In genomic region chr17:14191469-14191868, GRCh38 we compare ENCODE assay signal across 22 cellular contexts. TPM values are rescaled to one million over a fixed set of nuclear protein-coding genes. Genes with fewer than 3 reads are reported as not detected.
"Had no signal": no experiment of that assay in that cellular context is flagged by ENCODE, and none has a peak within 500 bp of the region (broad histone marks: within the 10 kb centered on the region; RNA-seq: fewer than 3 reads in every experiment).

No MANE protein-coding gene starts in this region.

RNA-seq across cellular contexts. Expression of gene CDRT15, which starts 45.2 kb away (rescaled TPM):
- total RNA-seq: kidney epithelial cell, left ventricle myocardium inferior, lower leg skin, lung, mesothelial cell of epicardium, mononuclear cell, omental fat pad, ovary, progenitor cell of endocrine pancreas, pulmonary artery endothelial cell, renal cortical epithelial cell, right atrium auricular region, right lobe of liver, skeletal muscle tissue, smooth muscle cell, stomach, thyroid gland, transverse colon, upper lobe of left lung, urinary bladder, vagina had no signal
- polyA plus RNA-seq: lung, neural cell, ovary, smooth muscle cell, stomach, urinary bladder had no signal
